Comparison of ENCODE assay signal across 8 cellular contexts in genomic region chr16:84952335-84953050, GRCh38. TPM values are rescaled to one million over a fixed set of nuclear protein-coding genes. Genes with fewer than 3 reads are reported as not detected.
A peak's percentile ranks its signal among the peaks of the same experiment; 100 is the strongest.
DNase-seq lines count a peak whose midpoint lies in the region; ATAC-seq, FAIRE-seq and TF ChIP-seq lines count a peak whose summit lies in the region.
"Had no signal": no experiment of that assay in that cellular context is flagged by ENCODE, and none has a peak within 500 bp of the region (broad histone marks: within the 10 kb centered on the region; RNA-seq: fewer than 3 reads in every experiment).

No MANE protein-coding gene starts in this region.

- H3K4me3 ChIP-seq in PC-9 = no peak overlapping the region
- no peak overlapping the region for H3K4me3 ChIP-seq in fibroblast of pulmonary artery (replicated peaks; ENCODE audit: low read depth, low read length)

- H3K27ac ChIP-seq in PC-9 = no peak overlapping the region

- no peaks in the 10 kb centered on the region for H3K36me3 ChIP-seq in PC-9 (ENCODE audit: low read depth)

- peaks cover 7% of the 10 kb centered on the region; the same call in 1 of the 2 replicates for H3F3A ChIP-seq in PC-9 (ENCODE audit: insufficient read depth, low read depth)

- TF ChIP-seq CTCF in PC-9 (conservative IDR thresholded peaks at IDR 0.05) (peak; percentile 89), fibroblast of pulmonary artery (IDR thresholded peaks at IDR 0.05; ENCODE audit: low read length, missing control alignments) (peak; percentile 91), neural crest cell (conservative IDR thresholded peaks at IDR 0.05) (peak; percentile 93)

- DNase-seq in GM12891 (ENCODE audit: insufficient read length, low spot score) = peak; percentile 72
- peak; percentile 83 for DNase-seq in KBM-7
- peak; percentile 67 to 76 for DNase-seq in PC-9
- peak; percentile 75 to 78 for DNase-seq in activated T-cell treated with anti-CD3 and anti-CD28 coated beads, Interleukin-2, amount 50 U/mL, for 48 hours
- DNase-seq in fibroblast of pulmonary artery (ENCODE audit: low read depth) = peak; percentile 92
- DNase-seq in neural crest cell (ENCODE audit: low read depth, low spot score) = peak; percentile 88
- DNase-seq in stimulated activated naive CD8-positive, alpha-beta T cell treated with anti-CD3 and anti-CD28 coated beads, Interleukin-15, Interleukin-2, amounts not matched to agents 100 U/mL and 50 U/mL, for 24 hours = peak; percentile 73

- H4K20me1 ChIP-seq in PC-9 (ENCODE audit: insufficient read depth) = no peaks in the 10 kb centered on the region

- H3K27me3 Mint-ChIP-seq in neural crest cell (ENCODE audit: low read depth) = no peaks in the 10 kb centered on the region
- H3K27me3 Mint-ChIP-seq: stimulated activated naive CD8-positive, alpha-beta T cell treated with anti-CD3 and anti-CD28 coated beads, Interleukin-15, Interleukin-2, amounts not matched to agents 100 ng/mL and 50 ng/mL, for 24 hours had no signal

- in situ Hi-C loops in KBM-7 (cut with MboI; ENCODE audit: low pct_unique_long_range_greater_than_20kb, low sequenced_read_pairs) = loop anchor here (25.0 kb wide), 1 partner anchor 440 kb away; the partner anchor contains the start of gene MEAK7

- FAIRE-seq in GM12891 (lab: Jason Lieb, UNC) = peak; percentile 90

- POLR2A ChIA-PET in PC-9 (lab: Charles Lee; ENCODE audit: unreplicated experiment) = interaction anchor here (0.5 kb wide), 1 partner anchor 337 kb away, joined by 3 read pairs; no protein-coding TSS in a partner anchor

- H3K9me3 Mint-ChIP-seq in neural crest cell = no peaks in the 10 kb centered on the region
- H3K9me3 Mint-ChIP-seq: stimulated activated naive CD8-positive, alpha-beta T cell treated with anti-CD3 and anti-CD28 coated beads, Interleukin-15, Interleukin-2, amounts not matched to agents 100 ng/mL and 50 ng/mL, for 24 hours had no signal

- CTCF ChIA-PET in PC-9 (lab: Charles Lee) = interaction anchor here (0.6 to 1.8 kb wide), 7 partner anchors 27 to 202 kb away, joined by 3 to 11 read pairs (median 7); no protein-coding TSS in a partner anchor

- ATAC-seq in stimulated activated naive CD8-positive, alpha-beta T cell treated with anti-CD3 and anti-CD28 coated beads, Interleukin-15, Interleukin-2, amounts not matched to agents 100 U/mL and 50 U/mL, for 24 hours = peak; percentile 81

- intact Hi-C loops in PC-9 (cut with micrococcal nuclease; ENCODE audit: unreplicated experiment) = loop anchor here (1.0 to 5.0 kb wide), 4 partner anchors 28 to 198 kb away; no protein-coding TSS in a partner anchor

- TF ChIP-seq POLR2A in GM12891 (IDR thresholded peaks at IDR 0.05; ENCODE audit: low read depth, low read length) = no peak

- peaks cover 18% of the 10 kb centered on the region for H3K4me1 Mint-ChIP-seq in neural crest cell

- H3K79me2 ChIP-seq in PC-9 (ENCODE audit: low read depth) = no peaks in the 10 kb centered on the region

- H2AFZ ChIP-seq in PC-9 = no peak overlapping the region

- no peak overlapping the region for H3K4me2 ChIP-seq in PC-9

- no peaks in the 10 kb centered on the region for H3K36me3 Mint-ChIP-seq in neural crest cell (ENCODE audit: low read depth)

- BruUV-seq in PC-9 (replicated peaks; lab: Mats Ljungman, UMichigan) = no TSS peak

- no peaks in the 10 kb centered on the region for H3K9me2 ChIP-seq in PC-9 (ENCODE audit: insufficient read depth)

- H3K4me1 ChIP-seq in PC-9 (replicated peaks; ENCODE audit: insufficient read depth) = peaks cover 7% of the 10 kb centered on the region; the same call in 1 of the 2 replicates

- no peaks in the 10 kb centered on the region for H3K9me3 ChIP-seq in PC-9 (ENCODE audit: insufficient read depth, low read depth)

- no peak overlapping the region for H3K4me3 Mint-ChIP-seq in neural crest cell
- H3K4me3 Mint-ChIP-seq: stimulated activated naive CD8-positive, alpha-beta T cell treated with anti-CD3 and anti-CD28 coated beads, Interleukin-15, Interleukin-2, amounts not matched to agents 100 ng/mL and 50 ng/mL, for 24 hours had no signal

- no peak overlapping the region for H3K27ac Mint-ChIP-seq in neural crest cell (ENCODE audit: unreplicated experiment)
- H3K27ac Mint-ChIP-seq: stimulated activated naive CD8-positive, alpha-beta T cell treated with anti-CD3 and anti-CD28 coated beads, Interleukin-15, Interleukin-2, amounts not matched to agents 100 ng/mL and 50 ng/mL, for 24 hours had no signal

- no peaks in the 10 kb centered on the region for H3K27me3 ChIP-seq in PC-9 (ENCODE audit: insufficient read depth, low read depth)

TF ChIP-seq in GM12891, 5 proteins besides CTCF, POLR2A, EP300 and RAD21:
- no peak for TF ChIP-seq SPI1 (IDR thresholded peaks at IDR 0.05; ENCODE audit: low read depth, low read length)
- TF ChIP-seq POU2F2 (IDR thresholded peaks at IDR 0.05; ENCODE audit: low read depth, low read length) = no peak
- TF ChIP-seq PAX5 (IDR thresholded peaks at IDR 0.05; ENCODE audit: insufficient read depth, low read length, severe bottlenecking) = no peak
- TF ChIP-seq TAF1 (IDR thresholded peaks at IDR 0.05; ENCODE audit: low read depth, low read length) = no peak
- TF ChIP-seq POLR2AphosphoS5 (IDR thresholded peaks at IDR 0.05; ENCODE audit: low read depth, low read length) = no peak

RNA-seq across cellular contexts. Expression of gene ZDHHC7, which starts 58.8 kb away (rescaled TPM):
- polyA plus RNA-seq in GM12891 (2012; ENCODE audit: low read depth, missing spikeins) = 16.1 TPM
- total RNA-seq in PC-9 (2021) (79.3 and 85.1 TPM in 2 replicates), neural crest cell (39.5 and 40.0 TPM in 2 replicates)
